Comparison of ENCODE assay signal across 8 cellular contexts in genomic region chr13:97855570-97855970, GRCh38.
DNase-seq lines count a peak whose midpoint lies in the region; ATAC-seq and TF ChIP-seq lines count a peak whose summit lies in the region.

No MANE protein-coding gene starts in this region.

- H3K79me2 ChIP-seq in neural cell (replicated peaks; ENCODE audit: insufficient read depth, low read length) = no peaks in the 10 kb centered on the region

- H3F3A ChIP-seq in neural cell (ENCODE audit: insufficient read depth, low read length, poor library complexity, severe bottlenecking) = no peaks in the 10 kb centered on the region

- no peak for TF ChIP-seq EP300 in neural cell (conservative IDR thresholded peaks at IDR 0.05; ENCODE audit: poor library complexity, severe bottlenecking)

- H3K9ac ChIP-seq in neural cell (ENCODE audit: low read length) = no peak overlapping the region

- H3K27ac ChIP-seq in neural cell (ENCODE audit: low read length) = no peak overlapping the region

- H3K9me3 ChIP-seq in neural cell (ENCODE audit: low read length) = no peaks in the 10 kb centered on the region

- peak; percentile 96 for TF ChIP-seq RAD21 in neural cell (conservative IDR thresholded peaks at IDR 0.05)

- no peak overlapping the region for H2AFZ ChIP-seq in neural cell (ENCODE audit: low read depth, low read length)

- H3K4me2 ChIP-seq in neural cell (ENCODE audit: low read length) = no peak overlapping the region

- TF ChIP-seq CTCF in neural cell (IDR thresholded peaks at IDR 0.05; ENCODE audit: poor library complexity, severe bottlenecking) = peak; percentile 95

- no peaks in the 10 kb centered on the region for H3K27me3 ChIP-seq in neural cell (ENCODE audit: insufficient read depth, low read depth, low read length)

- peak; percentile 51 for ATAC-seq in GM21390 (IDR thresholded peaks at IDR 0.05; ENCODE audit: unreplicated experiment)

- H3K9me2 ChIP-seq in neural cell (ENCODE audit: insufficient read depth, low read length) = no peaks in the 10 kb centered on the region

- no peaks in the 10 kb centered on the region for H4K20me1 ChIP-seq in neural cell (ENCODE audit: insufficient read depth)

- no peaks in the 10 kb centered on the region for H3K36me3 ChIP-seq in neural cell (ENCODE audit: insufficient read depth, low read length)

- DNase-seq in DMS114 treated with DMSO at 0.1 percent for 48 hours (lab: John Stamatoyannopoulos, UW; ENCODE audit: unreplicated experiment) (peak; percentile 48), NCI-H1417 treated with DMSO at 0.1 percent for 48 hours (lab: John Stamatoyannopoulos, UW) (peak; percentile 17), SW 1271 (lab: John Stamatoyannopoulos, UW) (peak; percentile 38 to 87), fibroblast of gingiva (ENCODE audit: low read depth) (peak; percentile 78), activated T-cell treated with anti-CD3 and anti-CD28 coated beads for 4 hours (no peak)
- no peak for DNase-seq in activated effector memory CD4-positive, alpha-beta T cell treated with anti-CD3 and anti-CD28 coated beads, Interleukin-2, amount 50 U/mL, for 16 hours

- H3K4me3 ChIP-seq in neural cell (ENCODE audit: low read length) = no peak overlapping the region

TF ChIP-seq in neural cell, 6 proteins besides CTCF, POLR2A, EP300 and RAD21:
- TF ChIP-seq SMC3 (conservative IDR thresholded peaks at IDR 0.05; ENCODE audit: poor library complexity) (peak; percentile 93), EZH2 (IDR thresholded peaks at IDR 0.05; ENCODE audit: borderline replicate concordance, insufficient read depth, low read length, poor library complexity, severe bottlenecking) (no peak), REST (IDR thresholded peaks at IDR 0.05; ENCODE audit: borderline replicate concordance) (peak; percentile 86), MXI1 (conservative IDR thresholded peaks at IDR 0.05; ENCODE audit: poor library complexity, severe bottlenecking) (peak; percentile 34)

Comparison
In these comparisons a context has a peak if more than half of its experiments do, and no peak if none do; other contexts are left out.
1. DNase-seq: peak in DMS114 treated with DMSO at 0.1 percent for 48 hours (single experiment), NCI-H1417 treated with DMSO at 0.1 percent for 48 hours (single experiment), SW 1271 (2 of 2) and fibroblast of gingiva (single experiment); none in activated effector memory CD4-positive, alpha-beta T cell treated with anti-CD3 and anti-CD28 coated beads, Interleukin-2, amount 50 U/mL, for 16 hours (single experiment) and activated T-cell treated with anti-CD3 and anti-CD28 coated beads for 4 hours (single experiment).